Comparison of ENCODE assay signal across 1 cellular context in genomic region chr17:69525920-69526841, GRCh38.
TF ChIP-seq lines count a peak whose summit lies in the region.

No MANE protein-coding gene starts in this region.

TF ChIP-seq in GM12878, 131 proteins besides CTCF, POLR2A, EP300 and RAD21 (continued from another document):
- TF ChIP-seq SRF (IDR thresholded peaks at IDR 0.05; ENCODE audit: low read depth in 2 of 2, low read length in 2 of 2) (no peak), YY1 (IDR thresholded peaks at IDR 0.05; ENCODE audit: low read depth, low read length) (no peak), MEF2B (IDR thresholded peaks at IDR 0.05; ENCODE audit: partially characterized antibody, poor library complexity, severe bottlenecking) (no peak), IKZF2 (IDR thresholded peaks at IDR 0.05) (0 out of 4 replicates have a peak, but pooled peaks of 1 of the 2 experiments have one; percentile 9), E4F1 (IDR thresholded peaks at IDR 0.05; ENCODE audit: borderline replicate concordance, partially characterized antibody) (no peak), HSF1 (IDR thresholded peaks at IDR 0.05; ENCODE audit: low read depth, low read length) (no peak), SIN3A (IDR thresholded peaks at IDR 0.05; ENCODE audit: low read depth, low read length) (no peak), FOXK2 (IDR thresholded peaks at IDR 0.05) (no peak), BHLHE40 (IDR thresholded peaks at IDR 0.05; ENCODE audit: borderline replicate concordance in 1 of 2, low read depth in 2 of 2, low read length in 1 of 2) (no peak), NR2C1 (IDR thresholded peaks at IDR 0.05) (no peak), KDM1A (IDR thresholded peaks at IDR 0.05; ENCODE audit: borderline replicate concordance) (no peak), NFIC (IDR thresholded peaks at IDR 0.05; ENCODE audit: low read depth, low read length) (no peak), ZSCAN29 (IDR thresholded peaks at IDR 0.05) (no peak), TAF1 (IDR thresholded peaks at IDR 0.05; ENCODE audit: borderline replicate concordance, low read depth, low read length) (no peak), MTA3 (IDR thresholded peaks at IDR 0.05; ENCODE audit: borderline replicate concordance, low read length) (0 out of 2 replicates have a peak, but pooled peaks have one; percentile 33), DPF2 (IDR thresholded peaks at IDR 0.05) (no peak), ZNF24 (IDR thresholded peaks at IDR 0.05) (no peak), SMC3 (IDR thresholded peaks at IDR 0.05; ENCODE audit: borderline replicate concordance, low read length) (peak; percentile 55; the same call in 1 of the 2 replicates), NBN (IDR thresholded peaks at IDR 0.05) (no peak), ETV6 (conservative IDR thresholded peaks at IDR 0.05 in 1 of 2, IDR thresholded peaks at IDR 0.05 in 1 of 2; ENCODE audit: borderline replicate concordance in 1 of 2, low read depth in 1 of 2) (no peak), KLF5 (IDR thresholded peaks at IDR 0.05; ENCODE audit: partially characterized antibody) (no peak), TBL1XR1 (IDR thresholded peaks at IDR 0.05; ENCODE audit: low read depth, low read length) (no peak), MEF2A (IDR thresholded peaks at IDR 0.05; ENCODE audit: insufficient read depth, low read depth, low read length) (0 out of 2 replicates have a peak, but pooled peaks have one; percentile 26), SPI1 (IDR thresholded peaks at IDR 0.05; ENCODE audit: borderline replicate concordance, insufficient read depth, low read depth, low read length) (no peak)
- TF ChIP-seq, protein P1, sequence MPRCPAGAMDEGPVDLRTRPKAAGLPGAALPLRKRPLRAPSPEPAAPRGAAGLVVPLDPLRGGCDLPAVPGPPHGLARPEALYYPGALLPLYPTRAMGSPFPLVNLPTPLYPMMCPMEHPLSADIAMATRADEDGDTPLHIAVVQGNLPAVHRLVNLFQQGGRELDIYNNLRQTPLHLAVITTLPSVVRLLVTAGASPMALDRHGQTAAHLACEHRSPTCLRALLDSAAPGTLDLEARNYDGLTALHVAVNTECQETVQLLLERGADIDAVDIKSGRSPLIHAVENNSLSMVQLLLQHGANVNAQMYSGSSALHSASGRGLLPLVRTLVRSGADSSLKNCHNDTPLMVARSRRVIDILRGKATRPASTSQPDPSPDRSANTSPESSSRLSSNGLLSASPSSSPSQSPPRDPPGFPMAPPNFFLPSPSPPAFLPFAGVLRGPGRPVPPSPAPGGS (IDR thresholded peaks at IDR 0.05; ENCODE audit: borderline replicate concordance, insufficient read depth, low read depth, low read length, poor library complexity, severe bottlenecking), result no peak
